ENCODE assay signal across 10 cellular contexts in genomic region chr10:69438531-69439349, GRCh38. TPM values are rescaled to one million over a fixed set of nuclear protein-coding genes. Genes with fewer than 3 reads are reported as not detected.
A peak's percentile ranks its signal among the peaks of the same experiment; 100 is the strongest.
DNase-seq lines count a peak whose midpoint lies in the region; ATAC-seq, FAIRE-seq and TF ChIP-seq lines count a peak whose summit lies in the region.
"Had no signal": no experiment of that assay in that cellular context is flagged by ENCODE, and none has a peak within 500 bp of the region (broad histone marks: within the 10 kb centered on the region; RNA-seq: fewer than 3 reads in every experiment).

No MANE protein-coding gene starts in this region.

- no peaks in the 10 kb centered on the region for H3K9me3 Mint-ChIP-seq in activated T-helper 17 cell treated with anti-CD3 and anti-CD28 coated beads, Interleukin-2, amount 50 U/mL, for 72 hours

- FAIRE-seq in bronchial epithelial cell (lab: Jason Lieb, UNC): peak; percentile 23

- DNase-seq in BE2C: peak; percentile 22
- peak; percentile 80 for DNase-seq in MV-4-11 (lab: John Stamatoyannopoulos, UW)
- DNase-seq in bronchial epithelial cell (ENCODE audit: low read depth): peak; percentile 86
- peak; percentile 33 for DNase-seq in mesendoderm
- DNase-seq in activated naive CD4-positive, alpha-beta T cell treated with Interleukin-2 at 50 U/mL for 16 hours: no peak
- no peak for DNase-seq in activated CD4-positive, alpha-beta T cell treated with anti-CD3 and anti-CD28 coated beads for 1 hour
- DNase-seq: SHP77 had no signal

- no peaks in the 10 kb centered on the region for H3K36me3 Mint-ChIP-seq in activated T-helper 17 cell treated with anti-CD3 and anti-CD28 coated beads, Interleukin-2, amount 50 U/mL, for 72 hours (ENCODE audit: low read depth)

- H3K4me2 ChIP-seq in mesendoderm (ENCODE audit: low read length): no peak overlapping the region

- H3K79me2 ChIP-seq in mesendoderm (ENCODE audit: control insufficient read depth, insufficient read depth, low read length): no peaks in the 10 kb centered on the region

- H3K27ac Mint-ChIP-seq in activated T-helper 17 cell treated with anti-CD3 and anti-CD28 coated beads, Interleukin-2, amount 50 U/mL, for 72 hours: no peak overlapping the region

- no peaks in the 10 kb centered on the region for H3K27me3 ChIP-seq in BE2C
- H3K27me3 ChIP-seq in bronchial epithelial cell (ENCODE audit: control insufficient read depth, insufficient read depth, low read length): no peaks in the 10 kb centered on the region
- H3K27me3 ChIP-seq in mesendoderm (ENCODE audit: insufficient read depth, low read length, poor library complexity): no peaks in the 10 kb centered on the region

- H3K4me1 ChIP-seq in BE2C: peaks cover 14% of the 10 kb centered on the region
- no peaks in the 10 kb centered on the region for H3K4me1 ChIP-seq in mesendoderm (ENCODE audit: control insufficient read depth, low read depth, low read length)

- H3K36me3 ChIP-seq in BE2C: no peaks in the 10 kb centered on the region
- peaks cover 2% of the 10 kb centered on the region for H3K36me3 ChIP-seq in bronchial epithelial cell (ENCODE audit: control insufficient read depth, insufficient read depth, low read length)
- H3K36me3 ChIP-seq in mesendoderm (ENCODE audit: control insufficient read depth, insufficient read depth, low read length): no peaks in the 10 kb centered on the region

- no peaks in the 10 kb centered on the region for H3K79me1 ChIP-seq in mesendoderm (ENCODE audit: low read length)

- H3K4me3 ChIP-seq in BE2C (ENCODE audit: low read depth, low read length): peak overlapping the region; percentile 10; the same call in 1 of the 2 replicates
- no peak overlapping the region for H3K4me3 ChIP-seq in bronchial epithelial cell (ENCODE audit: low read depth, low read length)
- H3K4me3 ChIP-seq in mesendoderm (ENCODE audit: low read length): no peak overlapping the region

- TF ChIP-seq CTCF in BE2C (IDR thresholded peaks at IDR 0.05; ENCODE audit: low read depth, low read length): no peak
- no peak for TF ChIP-seq CTCF in bronchial epithelial cell (IDR thresholded peaks at IDR 0.05; ENCODE audit: insufficient read depth, low read length, severe bottlenecking)

- peak overlapping the region; percentile 15 for H3K56ac ChIP-seq in mesendoderm (ENCODE audit: low read length)

- H2BK120ac ChIP-seq in mesendoderm (ENCODE audit: low read depth, low read length): no peak overlapping the region

- no peak overlapping the region for H3K27ac ChIP-seq in mesendoderm (ENCODE audit: low read depth, low read length)

- H2BK15ac ChIP-seq in mesendoderm (replicated peaks; ENCODE audit: low read depth): no peak overlapping the region

- no peaks in the 10 kb centered on the region for H3K9me3 ChIP-seq in BE2C

- H4K8ac ChIP-seq in mesendoderm (ENCODE audit: low read depth, low read length): no peak overlapping the region

- H2AK5ac ChIP-seq in mesendoderm (ENCODE audit: low read length): no peak overlapping the region

- no peak overlapping the region for H2BK5ac ChIP-seq in mesendoderm (ENCODE audit: low read length)

- ATAC-seq in GM21390 (IDR thresholded peaks at IDR 0.05; ENCODE audit: unreplicated experiment): no peak
- no peak for ATAC-seq in activated T-helper 17 cell treated with anti-CD3 and anti-CD28 coated beads, Interleukin-2, amount 50 U/mL, for 72 hours (replicated peaks)

- H3K18ac ChIP-seq in mesendoderm (ENCODE audit: low read length): no peak overlapping the region

- H3K9ac ChIP-seq in mesendoderm (ENCODE audit: low read length): no peak overlapping the region

- no peak overlapping the region for H3K4me3 Mint-ChIP-seq in activated T-helper 17 cell treated with anti-CD3 and anti-CD28 coated beads, Interleukin-2, amount 50 U/mL, for 72 hours
- H3K4me3 Mint-ChIP-seq: neural crest cell had no signal

- H3K4ac ChIP-seq in mesendoderm (ENCODE audit: low read depth, low read length): no peak overlapping the region

- no CpG with 5 or more reads among the region's 10 CpGs for WGBS in mesendoderm (ENCODE audit: extremely low coverage, insufficient coverage, low lambda C conversion rate)

- H4K5ac ChIP-seq in mesendoderm (ENCODE audit: low read length): no peak overlapping the region

- no peaks in the 10 kb centered on the region for H3K4me1 Mint-ChIP-seq in activated T-helper 17 cell treated with anti-CD3 and anti-CD28 coated beads, Interleukin-2, amount 50 U/mL, for 72 hours

- peaks cover 3% of the 10 kb centered on the region for H3K27me3 Mint-ChIP-seq in activated T-helper 17 cell treated with anti-CD3 and anti-CD28 coated beads, Interleukin-2, amount 50 U/mL, for 72 hours

- no peak overlapping the region for H3K23ac ChIP-seq in mesendoderm (ENCODE audit: low read length)

RNA-seq across cellular contexts. Expression of gene TSPAN15, which starts 12.5 kb away (rescaled TPM):
- 69.9 TPM for polyA plus RNA-seq in BE2C (2012; ENCODE audit: insufficient read depth, insufficient read length, low read depth)
- 12.1 and 14.8 TPM in 2 replicates for total RNA-seq in bronchial epithelial cell
- polyA plus RNA-seq in mesendoderm (2013, experiment 1 of 2): 1.3 TPM
- polyA plus RNA-seq in mesendoderm (2013, experiment 2 of 2): 1.3 TPM
- total RNA-seq in activated T-helper 17 cell treated with anti-CD3 and anti-CD28 coated beads, Interleukin-2, amount 50 U/mL, for 72 hours: 10 to 100 TPM in 1 of 2 donors, 1 to 10 TPM in 1; 4.9 to 12.7 TPM

RNA-seq across cellular contexts. Expression of gene TACR2, which starts 22.0 kb away (rescaled TPM):
- 0.56 TPM for polyA plus RNA-seq in BE2C (2012; ENCODE audit: insufficient read depth, insufficient read length, low read depth)
- total RNA-seq in bronchial epithelial cell: under 0.01 TPM in 1 of 2 replicates, not detected in the other
- polyA plus RNA-seq in mesendoderm (2013, experiment 1 of 2): 0.01 TPM
- polyA plus RNA-seq in mesendoderm (2013, experiment 2 of 2): 0.03 TPM
- not detected for total RNA-seq in activated T-helper 17 cell treated with anti-CD3 and anti-CD28 coated beads, Interleukin-2, amount 50 U/mL, for 72 hours
- total RNA-seq: neural crest cell had no signal

Comparison
In these comparisons a context has a peak if more than half of its experiments do, and no peak if none do; other contexts are left out.
1. DNase-seq: peak in BE2C (single experiment), MV-4-11 (single experiment), bronchial epithelial cell (single experiment) and mesendoderm (single experiment); none in activated naive CD4-positive, alpha-beta T cell treated with Interleukin-2 at 50 U/mL for 16 hours (single experiment) and activated CD4-positive, alpha-beta T cell treated with anti-CD3 and anti-CD28 coated beads for 1 hour (single experiment).